ENCODE assay signal across 25 cellular contexts in the genomic region with DNA sequence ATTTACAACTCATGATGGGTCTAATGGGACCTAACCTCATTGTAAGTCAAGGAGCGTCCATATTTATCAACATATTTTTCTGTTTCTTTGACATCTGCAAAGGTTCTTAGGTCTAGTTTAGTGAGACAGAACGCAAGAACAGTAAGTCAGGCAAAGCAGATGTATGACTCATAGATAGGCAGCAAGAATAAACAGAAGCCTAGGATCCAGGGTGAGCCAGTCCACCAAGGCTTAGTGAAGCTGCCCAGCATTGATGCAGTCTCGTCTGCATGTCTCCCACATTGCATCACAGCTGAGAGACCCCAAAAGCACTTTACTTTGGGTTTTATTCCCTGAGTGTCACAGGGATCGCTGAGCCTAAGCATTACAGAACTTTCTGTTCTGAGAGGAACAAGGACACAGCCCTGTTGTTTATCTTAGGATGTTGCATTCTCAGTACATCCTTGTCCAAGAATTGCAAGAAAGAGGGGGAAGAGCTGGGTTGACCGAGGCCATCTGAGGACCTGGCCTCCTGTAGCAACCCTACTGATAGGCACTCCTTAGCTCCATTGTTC. TPM values are rescaled to one million over a fixed set of nuclear protein-coding genes. Genes with fewer than 3 reads are reported as not detected.
DNase-seq lines count a peak whose midpoint lies in the region; ATAC-seq, FAIRE-seq and TF ChIP-seq lines count a peak whose summit lies in the region.
"Had no signal": no experiment of that assay in that cellular context is flagged by ENCODE, and none has a peak within 500 bp of the region (broad histone marks: within the 10 kb centered on the region; RNA-seq: fewer than 3 reads in every experiment).

No MANE protein-coding gene starts in this region.

- no peak overlapping the region for H2BK12ac ChIP-seq in neuronal stem cell (ENCODE audit: low read length)

- no peak for TF ChIP-seq EP300 in esophagus muscularis mucosa (IDR thresholded peaks at IDR 0.05)

- no peaks in the 10 kb centered on the region for H3K79me1 ChIP-seq in neuronal stem cell (ENCODE audit: low read depth, low read length)

- no peak overlapping the region for H2AFZ ChIP-seq in neuronal stem cell (ENCODE audit: low read length)

- H3K9ac ChIP-seq in neuronal stem cell (ENCODE audit: low read depth, low read length, poor library complexity): no peak overlapping the region

- 89% methylated on average over 5 of the region's 5 CpGs for WGBS in esophagus muscularis mucosa
- no CpG with 5 or more reads among the region's 5 CpGs for WGBS in neuronal stem cell (ENCODE audit: extremely low coverage in 2 of 2, insufficient read length in 2 of 2, insufficient replicate concordance in 1 of 2), 2 donors

- H3K4me1 ChIP-seq in breast epithelium (no peaks in the 10 kb centered on the region), RWPE2 (ENCODE audit: insufficient read depth, poor library complexity, severe bottlenecking) (peaks cover 8% of the 10 kb centered on the region), esophagus muscularis mucosa (peaks cover 0 to 8% (median 2%) of the 10 kb centered on the region in 4 donors), neuronal stem cell (ENCODE audit: control insufficient read depth in 2 of 2, insufficient read depth in 1 of 2, low read depth in 1 of 2, low read length in 2 of 2) (no peaks in the 10 kb centered on the region)
- H3K4me1 ChIP-seq: psoas muscle, stomach had no signal

- H2BK120ac ChIP-seq in neuronal stem cell (ENCODE audit: low read depth, low read length): no peak overlapping the region

- no peak overlapping the region for H3K4ac ChIP-seq in neuronal stem cell (ENCODE audit: low read length)

- peak; percentile 76 for ATAC-seq in RWPE2 (ENCODE audit: low read depth)
- ATAC-seq: effector memory CD8-positive, alpha-beta T cell; psoas muscle; upper lobe of right lung had no signal

- H3K27ac Mint-ChIP-seq in MCF 10A (ENCODE audit: low read depth, unreplicated experiment): no peak overlapping the region
- H3K27ac Mint-ChIP-seq: effector memory CD8-positive, alpha-beta T cell had no signal

- H3K27me3 Mint-ChIP-seq in MCF 10A (ENCODE audit: insufficient read depth, unreplicated experiment): peaks cover 2% of the 10 kb centered on the region

- H3K9me3 Mint-ChIP-seq in MCF 10A (ENCODE audit: unreplicated experiment): no peaks in the 10 kb centered on the region
- H3K9me3 Mint-ChIP-seq: effector memory CD8-positive, alpha-beta T cell had no signal

- CTCF ChIA-PET in MCF 10A (lab: Yijun Ruan, JAX): interaction anchor here (1.3 to 4.3 kb wide), 5 partner anchors 8 to 174 kb away, joined by 4 to 37 read pairs (median 7); no protein-coding TSS in a partner anchor

- TF ChIP-seq POLR2A in breast epithelium (IDR thresholded peaks at IDR 0.05) (no peak), esophagus muscularis mucosa (IDR thresholded peaks at IDR 0.05; ENCODE audit: low read depth) (no peak)

- intact Hi-C loops in MCF 10A (cut with micrococcal nuclease) (loop anchor here (10.0 kb wide), 1 partner anchor 155 kb away; no protein-coding TSS in a partner anchor), breast epithelium (cut with DNase I; ENCODE audit: low total_unique reads) (no loop called here), esophagus muscularis mucosa (cut with DNase I) (no loop called here)

- no peak for TF ChIP-seq CTCF in MCF 10A (IDR thresholded peaks at IDR 0.05; ENCODE audit: unreplicated experiment)
- no peak for TF ChIP-seq CTCF in breast epithelium (IDR thresholded peaks at IDR 0.05)
- TF ChIP-seq CTCF in RWPE2 (IDR thresholded peaks at IDR 0.05; ENCODE audit: poor library complexity, severe bottlenecking): no peak
- TF ChIP-seq CTCF in esophagus muscularis mucosa (IDR thresholded peaks at IDR 0.05): no peak

- H3K23ac ChIP-seq in neuronal stem cell (ENCODE audit: low read depth, low read length, poor library complexity): no peak overlapping the region

- H2BK5ac ChIP-seq in neuronal stem cell (ENCODE audit: low read length): no peak overlapping the region

- H3K27ac ChIP-seq in breast epithelium (no peak overlapping the region), RWPE2 (ENCODE audit: poor library complexity, severe bottlenecking) (no peak overlapping the region), esophagus muscularis mucosa (replicated peaks in 1 of 4) (no peak overlapping the region), neuronal stem cell (replicated peaks; ENCODE audit: low read length) (no peak overlapping the region)
- H3K27ac ChIP-seq: psoas muscle, stomach, upper lobe of right lung had no signal

- no peak overlapping the region for H2BK15ac ChIP-seq in neuronal stem cell (ENCODE audit: low read length)

- H3K18ac ChIP-seq in neuronal stem cell (ENCODE audit: low read length): no peak overlapping the region

- H4K91ac ChIP-seq in neuronal stem cell (ENCODE audit: low read depth, low read length, poor library complexity): no peak overlapping the region

- FAIRE-seq in urothelium cell line (lab: Jason Lieb, UNC): no peak
- FAIRE-seq: G401.6 had no signal

- H4K8ac ChIP-seq in neuronal stem cell (ENCODE audit: low read depth, low read length): no peak overlapping the region

- H3K27me3 ChIP-seq in breast epithelium: no peaks in the 10 kb centered on the region
- H3K27me3 ChIP-seq in RWPE2 (ENCODE audit: insufficient read depth, poor library complexity, severe bottlenecking): no peaks in the 10 kb centered on the region
- no peaks in the 10 kb centered on the region for H3K27me3 ChIP-seq in esophagus muscularis mucosa
- no peaks in the 10 kb centered on the region for H3K27me3 ChIP-seq in neuronal stem cell (ENCODE audit: control insufficient read depth in 3 of 3, insufficient read depth in 3 of 3, low read depth in 1 of 3, low read length in 3 of 3)
- H3K27me3 ChIP-seq: stomach, upper lobe of right lung had no signal

- H3K4me3 ChIP-seq in breast epithelium: no peak overlapping the region
- H3K4me3 ChIP-seq in RWPE2 (ENCODE audit: severe bottlenecking): no peak overlapping the region
- H3K4me3 ChIP-seq in esophagus muscularis mucosa: no peak overlapping the region
- no peak overlapping the region for H3K4me3 ChIP-seq in neuronal stem cell (ENCODE audit: low read length in 2 of 2)
- H3K4me3 ChIP-seq: psoas muscle, stomach, upper lobe of right lung had no signal

- H3K4me3 Mint-ChIP-seq in MCF 10A (ENCODE audit: unreplicated experiment): no peak overlapping the region
- H3K4me3 Mint-ChIP-seq: effector memory CD8-positive, alpha-beta T cell had no signal

- H2AK5ac ChIP-seq in neuronal stem cell (ENCODE audit: low read depth, low read length): no peak overlapping the region

- H3K4me1 Mint-ChIP-seq in MCF 10A (ENCODE audit: insufficient read depth, unreplicated experiment): peaks cover 6% of the 10 kb centered on the region

- POLR2A ChIA-PET in MCF 10A (lab: Yijun Ruan, JAX): interaction anchor here (0.6 kb wide), 2 partner anchors 12 to 433 kb away, joined by 3 read pairs; no protein-coding TSS in a partner anchor

- H3K14ac ChIP-seq in neuronal stem cell (ENCODE audit: low read length): no peak overlapping the region

- no peak overlapping the region for H3K4me2 ChIP-seq in neuronal stem cell (ENCODE audit: insufficient read depth, low read length, poor library complexity, severe bottlenecking)

- no TSS peak for BruUV-seq in MCF 10A (replicated peaks; lab: Mats Ljungman, UMichigan)

- peaks cover 5 to 9% of the 10 kb centered on the region in 2 donors for H3K9me3 ChIP-seq in breast epithelium
- H3K9me3 ChIP-seq in RWPE2 (ENCODE audit: severe bottlenecking): no peaks in the 10 kb centered on the region
- H3K9me3 ChIP-seq in esophagus muscularis mucosa: peaks cover 0 to 6% (median 1%) of the 10 kb centered on the region in 4 donors
- H3K9me3 ChIP-seq in neuronal stem cell (replicated peaks in 1 of 2; ENCODE audit: control insufficient read depth in 2 of 2, insufficient read depth in 1 of 2, low read depth in 1 of 2, low read length in 2 of 2): peaks cover 0 to 5% of the 10 kb centered on the region in 2 donors
- H3K9me3 ChIP-seq: psoas muscle had no signal

- peaks cover 9% of the 10 kb centered on the region for H3K36me3 Mint-ChIP-seq in MCF 10A (ENCODE audit: insufficient read depth, unreplicated experiment)

- H3K36me3 ChIP-seq in breast epithelium: no peaks in the 10 kb centered on the region
- no peaks in the 10 kb centered on the region for H3K36me3 ChIP-seq in RWPE2 (ENCODE audit: low read depth)
- H3K36me3 ChIP-seq in esophagus muscularis mucosa: no peaks in the 10 kb centered on the region
- H3K36me3 ChIP-seq in neuronal stem cell (replicated peaks in 1 of 2; ENCODE audit: control insufficient read depth in 2 of 2, insufficient read depth in 2 of 2, low read length in 2 of 2): no peaks in the 10 kb centered on the region
- H3K36me3 ChIP-seq: stomach, upper lobe of right lung had no signal

- DNase-seq in MCF 10A (ENCODE audit: unreplicated experiment) (peak; percentile 53), breast epithelium (ENCODE audit: low spot score in 2 of 2) (no peak), RWPE2 (ENCODE audit: low spot score) (no peak), esophagus muscularis mucosa (ENCODE audit: extremely low spot score) (peak; percentile 26), urothelium cell line (ENCODE audit: low spot score) (peak; percentile 46), iPS-NIHi11 (ENCODE audit: low spot score) (no peak), neuronal stem cell (ENCODE audit: low spot score) (no peak), ureter (ENCODE audit: low spot score) (no peak)
- DNase-seq: 8988T; activated CD4-positive, alpha-beta T cell treated with anti-CD3 and anti-CD28 coated beads, Interleukin-2, amount 50 U/mL, for 48 hours; activated naive CD4-positive, alpha-beta T cell; activated T-cell treated with anti-CD3 and anti-CD28 coated beads for 4 hours; effector memory CD8-positive, alpha-beta T cell; foreskin melanocyte; KG1; midbrain; NCI-H1092; NCI-H524 treated with DMSO at 0.1 percent for 48 hours; psoas muscle; SHP77 treated with DMSO at 0.1 percent for 48 hours; stimulated activated CD4-positive, alpha-beta T cell treated with anti-CD3 and anti-CD28 coated beads, Interleukin-4, amount 100 ng/mL, for 24 hours; stomach; T-helper 1 cell; upper lobe of right lung had no signal

RNA-seq across cellular contexts. Expression of gene TMEM177, which starts 29.6 kb away (rescaled TPM):
- total RNA-seq in MCF 10A (2022) (13.3 and 16.8 TPM in 2 replicates), breast epithelium (10 to 100 TPM in 2 of 3 donors, 1 to 10 TPM in 1; 3.4 to 16.5 (median 13.1) TPM), esophagus muscularis mucosa (10 to 100 TPM in 1 of 4 donors, 1 to 10 TPM in 3; 3.6 to 11.0 (median 6.1) TPM), ureter (18.9 TPM)
- 17.9 TPM for polyA plus RNA-seq in neuronal stem cell (2013, experiment 1 of 2)
- polyA plus RNA-seq in neuronal stem cell (2013, experiment 2 of 2): 17.5 TPM

Comparison
In these comparisons a context has a peak if more than half of its experiments do, and no peak if none do; other contexts are left out.
1. DNase-seq: peak in MCF 10A (single experiment), esophagus muscularis mucosa (single experiment) and urothelium cell line (single experiment); none in breast epithelium (0 of 2), RWPE2 (single experiment), iPS-NIHi11 (single experiment), neuronal stem cell (single experiment) and ureter (single experiment).